Comparison of ENCODE assay signal across 36 cellular contexts in the genomic region with DNA sequence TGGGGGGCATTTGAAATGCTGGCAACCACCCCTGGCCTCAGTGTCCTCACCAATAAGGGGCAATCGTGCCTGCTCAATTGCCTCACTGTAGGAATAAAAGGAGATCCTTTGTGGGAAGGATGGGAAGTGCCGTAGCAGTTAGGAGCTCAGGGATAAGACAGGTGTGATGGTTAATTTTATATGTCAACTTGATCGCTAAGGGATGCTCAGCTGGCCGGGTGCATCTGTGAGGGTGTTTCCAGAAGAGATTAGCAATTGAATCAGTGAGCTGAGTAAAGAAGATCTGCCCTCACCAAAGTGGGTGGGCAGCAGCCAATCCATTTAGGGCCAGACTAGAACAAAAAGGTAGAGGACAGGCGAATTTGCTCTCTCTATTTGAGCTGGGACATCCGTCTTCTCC. TPM values are rescaled to one million over a fixed set of nuclear protein-coding genes. Genes with fewer than 3 reads are reported as not detected.
"Had no signal": no experiment of that assay in that cellular context is flagged by ENCODE, and none has a peak within 500 bp of the region (broad histone marks: within the 10 kb centered on the region; RNA-seq: fewer than 3 reads in every experiment).

No MANE protein-coding gene starts in this region.

- H3K27me3 Mint-ChIP-seq: activated CD4-positive, alpha-beta memory T cell treated with anti-CD3 and anti-CD28 coated beads, Interleukin-2, amount 10 ng/mL, durations not matched to agents 7 days and 5 days; activated CD4-positive, alpha-beta T cell treated with anti-CD3 and anti-CD28 coated beads, Interleukin-2, amount 10 ng/mL, durations not matched to agents 7 days and 5 days; activated naive CD8-positive, alpha-beta T cell; activated T-cell treated with anti-CD3 and anti-CD28 coated beads, Interleukin-2, amount 50 U/mL, for 24 hours; central memory CD8-positive, alpha-beta T cell; dendritic cell treated with granulocyte-macrophage colony-stimulating factor and Interleukin-4, amounts not matched to agents 40 ng/mL and 50 ng/mL, for 4 days; T-helper 17 cell had no signal

- H3K4me3 ChIP-seq: coronary artery, dorsolateral prefrontal cortex, gastroesophageal sphincter, heart right ventricle had no signal

- H3K27ac ChIP-seq: brain microvascular endothelial cell, coronary artery, dorsolateral prefrontal cortex, foreskin keratinocyte, gastroesophageal sphincter, heart right ventricle had no signal

- H3K4me1 Mint-ChIP-seq: activated CD4-positive, alpha-beta memory T cell treated with anti-CD3 and anti-CD28 coated beads, Interleukin-2, amount 10 ng/mL, durations not matched to agents 7 days and 5 days; endodermal cell had no signal

- ATAC-seq: activated T-cell treated with anti-CD3 and anti-CD28 coated beads, Interleukin-2, amount 50 U/mL, for 72 hours; esophagus mucosa; foreskin keratinocyte; gastroesophageal sphincter; heart right ventricle; T-helper 17 cell had no signal

- H3K27ac Mint-ChIP-seq: activated CD4-positive, alpha-beta memory T cell treated with anti-CD3 and anti-CD28 coated beads, Interleukin-2, amount 10 ng/mL, durations not matched to agents 7 days and 5 days; activated CD4-positive, alpha-beta T cell treated with anti-CD3 and anti-CD28 coated beads, Interleukin-2, amount 10 ng/mL, durations not matched to agents 7 days and 5 days; activated naive CD8-positive, alpha-beta T cell; activated T-cell treated with anti-CD3 and anti-CD28 coated beads, Interleukin-2, amount 50 U/mL, for 24 hours; activated T-cell treated with anti-CD3 and anti-CD28 coated beads, Interleukin-2, amount 50 U/mL, for 72 hours; dendritic cell treated with granulocyte-macrophage colony-stimulating factor and Interleukin-4, amounts not matched to agents 40 ng/mL and 50 ng/mL, for 4 days; endodermal cell; T-helper 17 cell; T-helper 2 cell treated with Interferon-gamma antibody and Interleukin-4, amounts not matched to agents 5 μg/mL and 100 μg/mL, for 36 hours had no signal

- H3K4me1 ChIP-seq: foreskin keratinocyte, gastroesophageal sphincter, heart right ventricle had no signal

- H3K9me3 Mint-ChIP-seq: activated CD4-positive, alpha-beta memory T cell treated with anti-CD3 and anti-CD28 coated beads, Interleukin-2, amount 10 ng/mL, durations not matched to agents 7 days and 5 days; activated CD4-positive, alpha-beta T cell treated with anti-CD3 and anti-CD28 coated beads, Interleukin-2, amount 10 ng/mL, durations not matched to agents 7 days and 5 days; activated T-cell treated with anti-CD3 and anti-CD28 coated beads, Interleukin-2, amount 50 U/mL, for 24 hours; activated T-cell treated with anti-CD3 and anti-CD28 coated beads, Interleukin-2, amount 50 U/mL, for 72 hours; central memory CD8-positive, alpha-beta T cell; dendritic cell treated with granulocyte-macrophage colony-stimulating factor and Interleukin-4, amounts not matched to agents 40 ng/mL and 50 ng/mL, for 4 days; endodermal cell; T-helper 2 cell treated with Interferon-gamma antibody and Interleukin-4, amounts not matched to agents 5 μg/mL and 100 μg/mL, for 36 hours had no signal

- H3K36me3 ChIP-seq: brain microvascular endothelial cell, gastroesophageal sphincter, heart right ventricle had no signal

- H3K4me3 Mint-ChIP-seq: activated CD4-positive, alpha-beta memory T cell treated with anti-CD3 and anti-CD28 coated beads, Interleukin-2, amount 10 ng/mL, durations not matched to agents 7 days and 5 days; activated CD4-positive, alpha-beta T cell treated with anti-CD3 and anti-CD28 coated beads, Interleukin-2, amount 10 ng/mL, durations not matched to agents 7 days and 5 days; activated naive CD8-positive, alpha-beta T cell; activated T-cell treated with anti-CD3 and anti-CD28 coated beads, Interleukin-2, amount 50 U/mL, for 24 hours; activated T-cell treated with anti-CD3 and anti-CD28 coated beads, Interleukin-2, amount 50 U/mL, for 72 hours; central memory CD8-positive, alpha-beta T cell; dendritic cell treated with granulocyte-macrophage colony-stimulating factor and Interleukin-4, amounts not matched to agents 40 ng/mL and 50 ng/mL, for 4 days; endodermal cell; T-helper 17 cell; T-helper 2 cell treated with Interferon-gamma antibody and Interleukin-4, amounts not matched to agents 5 μg/mL and 100 μg/mL, for 36 hours had no signal

- FAIRE-seq: astrocyte had no signal

- H3K9me3 ChIP-seq: gastroesophageal sphincter, heart right ventricle had no signal

- DNase-seq: activated CD4-positive, alpha-beta memory T cell treated with anti-CD3 and anti-CD28 coated beads, Interleukin-2, amount 10 ng/mL, durations not matched to agents 7 days and 5 days; activated CD4-positive, alpha-beta T cell treated with anti-CD3 and anti-CD28 coated beads for 1 hour; activated CD4-positive, alpha-beta T cell treated with anti-CD3 and anti-CD28 coated beads for 4 hours; activated CD4-positive, alpha-beta T cell treated with anti-CD3 and anti-CD28 coated beads, Interleukin-2, amount 10 ng/mL, durations not matched to agents 7 days and 5 days; activated CD4-positive, alpha-beta T cell treated with anti-CD3 and anti-CD28 coated beads, Interleukin-2, amount 50 U/mL, for 4 hours; activated CD8-positive, alpha-beta memory T cell treated with anti-CD3 and anti-CD28 coated beads, Interleukin-2, amount 50 U/mL, for 48 hours; activated gamma-delta T cell; activated naive CD4-positive, alpha-beta T cell; activated naive CD4-positive, alpha-beta T cell treated with anti-CD3 and anti-CD28 coated beads, Interleukin-2, amount 50 U/mL, for 16 hours; activated T-cell treated with anti-CD3 and anti-CD28 coated beads for 4 hours; activated T-cell treated with anti-CD3 and anti-CD28 coated beads, Interleukin-2, amount 50 U/mL, for 24 hours; activated T-cell treated with anti-CD3 and anti-CD28 coated beads, Interleukin-2, amount 50 U/mL, for 72 hours; amniotic stem cell; anterior cingulate cortex; brain microvascular endothelial cell; dorsolateral prefrontal cortex; effector memory CD4-positive, alpha-beta T cell; endodermal cell; foreskin keratinocyte; heart right ventricle; T-helper 1 cell; T-helper 17 cell; T1000 had no signal

- H3K27me3 ChIP-seq: brain microvascular endothelial cell, dorsolateral prefrontal cortex, foreskin keratinocyte, gastroesophageal sphincter, heart right ventricle had no signal

RNA-seq across cellular contexts. Expression of a gene that starts 52.6 kb away (rescaled TPM):
- total RNA-seq: activated CD4-positive, alpha-beta memory T cell treated with anti-CD3 and anti-CD28 coated beads, Interleukin-2, amount 10 ng/mL, durations not matched to agents 7 days and 5 days; activated CD4-positive, alpha-beta T cell treated with anti-CD3 and anti-CD28 coated beads, Interleukin-2, amount 10 ng/mL, durations not matched to agents 7 days and 5 days; astrocyte; bronchial epithelial cell; cardiac septum; cerebellum; dorsolateral prefrontal cortex; endodermal cell; epithelial cell of proximal tubule; esophagus mucosa; foreskin keratinocyte; gastroesophageal sphincter; glomerular endothelial cell; heart right ventricle; T-helper 17 cell had no signal
- polyA plus RNA-seq: foreskin keratinocyte, heart right ventricle had no signal
